15 cellular contexts compared by ENCODE assay signal in the genomic region with DNA sequence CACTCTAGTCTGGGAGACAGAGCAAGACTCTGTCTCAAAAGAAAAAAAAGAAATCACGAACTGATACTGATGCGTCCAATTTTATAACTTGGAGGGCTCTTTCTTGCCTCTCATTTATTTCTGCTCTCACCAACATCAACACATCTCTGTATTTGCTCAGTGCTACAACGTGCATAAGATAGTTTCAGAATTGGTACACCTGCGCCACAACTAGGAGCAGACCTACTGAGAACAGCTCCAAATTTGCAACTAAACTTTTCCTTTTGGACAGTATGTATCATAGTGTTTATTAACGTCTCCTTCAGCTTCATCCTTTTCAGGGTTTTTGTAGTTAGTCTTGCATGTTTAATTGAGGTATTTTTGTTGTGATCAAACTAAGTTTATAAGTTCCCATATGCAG. TPM values are rescaled to one million over a fixed set of nuclear protein-coding genes. Genes with fewer than 3 reads are reported as not detected.
DNase-seq lines count a peak whose midpoint lies in the region; ATAC-seq and TF ChIP-seq lines count a peak whose summit lies in the region.
"Had no signal": no experiment of that assay in that cellular context is flagged by ENCODE, and none has a peak within 500 bp of the region (broad histone marks: within the 10 kb centered on the region; RNA-seq: fewer than 3 reads in every experiment).

No MANE protein-coding gene starts in this region.

- intact Hi-C loops in activated CD4-positive, alpha-beta T cell treated with anti-CD3 and anti-CD28 coated beads for 36 hours (cut with DNase I, micrococcal nuclease), result loop anchor here (2.0 to 5.0 kb wide), 2 partner anchors 25 to 63 kb away; no protein-coding TSS in a partner anchor
- intact Hi-C loops in CD8-positive, alpha-beta T cell (cut with DNase I, micrococcal nuclease), result no loop called here
- intact Hi-C loops in lower leg skin (cut with DNase I; ENCODE audit: low total_unique reads), result no loop called here

- H3K4me3 Mint-ChIP-seq in activated CD4-positive, alpha-beta T cell treated with anti-CD3 and anti-CD28 coated beads for 36 hours, result no peak overlapping the region
- no peak overlapping the region for H3K4me3 Mint-ChIP-seq in activated naive CD4-positive, alpha-beta T cell treated with anti-CD3 and anti-CD28 coated beads, Interleukin-2, amount 50 U/mL, for 24 hours
- H3K4me3 Mint-ChIP-seq in activated naive CD4-positive, alpha-beta T cell treated with anti-CD3 and anti-CD28 coated beads, Interleukin-2, amount 10 ng/mL, durations not matched to agents 7 days and 5 days, result no peak overlapping the region
- H3K4me3 Mint-ChIP-seq in CD8-positive, alpha-beta T cell, result no peak overlapping the region
- H3K4me3 Mint-ChIP-seq in immature natural killer cell, result no peak overlapping the region
- H3K4me3 Mint-ChIP-seq: HFFc6 had no signal

- H3K4me3 ChIP-seq in CD8-positive, alpha-beta T cell (ENCODE audit: low read depth, low read length), result no peak overlapping the region
- H3K4me3 ChIP-seq in lower leg skin (ENCODE audit: low read depth, poor library complexity, severe bottlenecking), result no peak overlapping the region
- H3K4me3 ChIP-seq: BLaER1 had no signal

- POLR2A ChIA-PET in activated CD4-positive, alpha-beta T cell treated with anti-CD3 and anti-CD28 coated beads for 36 hours (lab: Charles Lee), result no interaction called here
- POLR2A ChIA-PET in CD8-positive, alpha-beta T cell (lab: Charles Lee), result no interaction called here

- H3K36me3 ChIP-seq in CD8-positive, alpha-beta T cell (ENCODE audit: insufficient read depth, low read length), result peaks cover 26% of the 10 kb centered on the region

- H3K9me3 Mint-ChIP-seq in activated CD4-positive, alpha-beta T cell treated with anti-CD3 and anti-CD28 coated beads for 36 hours (ENCODE audit: low read depth), result no peaks in the 10 kb centered on the region
- no peaks in the 10 kb centered on the region for H3K9me3 Mint-ChIP-seq in activated naive CD4-positive, alpha-beta T cell treated with anti-CD3 and anti-CD28 coated beads, Interleukin-2, amount 50 U/mL, for 24 hours
- H3K9me3 Mint-ChIP-seq in activated naive CD4-positive, alpha-beta T cell treated with anti-CD3 and anti-CD28 coated beads, Interleukin-2, amount 10 ng/mL, durations not matched to agents 7 days and 5 days, result no peaks in the 10 kb centered on the region
- no peaks in the 10 kb centered on the region for H3K9me3 Mint-ChIP-seq in CD8-positive, alpha-beta T cell
- no peaks in the 10 kb centered on the region for H3K9me3 Mint-ChIP-seq in immature natural killer cell
- H3K9me3 Mint-ChIP-seq: HFFc6 had no signal

- no peak for TF ChIP-seq CTCF in CD8-positive, alpha-beta T cell (IDR thresholded peaks at IDR 0.05)
- TF ChIP-seq CTCF in lower leg skin (IDR thresholded peaks at IDR 0.05), result no peak

- H3K27ac ChIP-seq in CD8-positive, alpha-beta T cell (ENCODE audit: low read depth, low read length), result no peak overlapping the region
- H3K27ac ChIP-seq: BLaER1 had no signal

- no peak for TF ChIP-seq POLR2A in lower leg skin (IDR thresholded peaks at IDR 0.05)

- CTCF ChIA-PET in activated CD4-positive, alpha-beta T cell treated with anti-CD3 and anti-CD28 coated beads for 36 hours (lab: Charles Lee), result interaction anchor here (0.8 to 1.4 kb wide), 2 partner anchors 23 to 54 kb away, joined by 3 read pairs; no protein-coding TSS in a partner anchor
- CTCF ChIA-PET in activated naive CD4-positive, alpha-beta T cell treated with anti-CD3 and anti-CD28 coated beads, Interleukin-2, amount 10 ng/mL, durations not matched to agents 7 days and 5 days (lab: Charles Lee), result interaction anchor here (1.1 kb wide), 1 partner anchor 8 kb away, joined by 3 read pairs; no protein-coding TSS in a partner anchor
- CTCF ChIA-PET in CD8-positive, alpha-beta T cell (lab: Charles Lee), result interaction anchor here (0.6 kb wide), 1 partner anchor 234 kb away, joined by 3 read pairs; no protein-coding TSS in a partner anchor

- ATAC-seq in activated CD4-positive, alpha-beta T cell treated with anti-CD3 and anti-CD28 coated beads for 36 hours, result peak; percentile 73
- no peak for ATAC-seq in CD8-positive, alpha-beta T cell
- no peak for ATAC-seq in GM18907 (IDR thresholded peaks at IDR 0.05; ENCODE audit: unreplicated experiment)

- no peak overlapping the region for H3K27ac Mint-ChIP-seq in activated CD4-positive, alpha-beta T cell treated with anti-CD3 and anti-CD28 coated beads for 36 hours
- H3K27ac Mint-ChIP-seq in activated naive CD4-positive, alpha-beta T cell treated with anti-CD3 and anti-CD28 coated beads, Interleukin-2, amount 50 U/mL, for 24 hours, result peak overlapping the region; percentile 14
- no peak overlapping the region for H3K27ac Mint-ChIP-seq in activated naive CD4-positive, alpha-beta T cell treated with anti-CD3 and anti-CD28 coated beads, Interleukin-2, amount 10 ng/mL, durations not matched to agents 7 days and 5 days
- H3K27ac Mint-ChIP-seq in CD8-positive, alpha-beta T cell, result peak overlapping the region; percentile 19
- H3K27ac Mint-ChIP-seq in immature natural killer cell, result peak overlapping the region in 5 of 6 donors; percentile 0 to 44 (median 30)
- H3K27ac Mint-ChIP-seq: HFFc6 had no signal

- peaks cover 39% of the 10 kb centered on the region for H3K36me3 Mint-ChIP-seq in activated CD4-positive, alpha-beta T cell treated with anti-CD3 and anti-CD28 coated beads for 36 hours (ENCODE audit: low read depth)
- peaks cover 11% of the 10 kb centered on the region for H3K36me3 Mint-ChIP-seq in activated naive CD4-positive, alpha-beta T cell treated with anti-CD3 and anti-CD28 coated beads, Interleukin-2, amount 50 U/mL, for 24 hours
- peaks cover 43% of the 10 kb centered on the region for H3K36me3 Mint-ChIP-seq in activated naive CD4-positive, alpha-beta T cell treated with anti-CD3 and anti-CD28 coated beads, Interleukin-2, amount 10 ng/mL, durations not matched to agents 7 days and 5 days
- peaks cover 69% of the 10 kb centered on the region for H3K36me3 Mint-ChIP-seq in CD8-positive, alpha-beta T cell
- peaks cover 5 to 39% (median 20%) of the 10 kb centered on the region in 3 donors for H3K36me3 Mint-ChIP-seq in immature natural killer cell

- H3K4me1 Mint-ChIP-seq in activated CD4-positive, alpha-beta T cell treated with anti-CD3 and anti-CD28 coated beads for 36 hours, result peaks cover 16% of the 10 kb centered on the region
- peaks cover 27% of the 10 kb centered on the region for H3K4me1 Mint-ChIP-seq in activated naive CD4-positive, alpha-beta T cell treated with anti-CD3 and anti-CD28 coated beads, Interleukin-2, amount 50 U/mL, for 24 hours
- peaks cover 8% of the 10 kb centered on the region for H3K4me1 Mint-ChIP-seq in activated naive CD4-positive, alpha-beta T cell treated with anti-CD3 and anti-CD28 coated beads, Interleukin-2, amount 10 ng/mL, durations not matched to agents 7 days and 5 days
- H3K4me1 Mint-ChIP-seq in CD8-positive, alpha-beta T cell (ENCODE audit: low read depth), result peaks cover 23% of the 10 kb centered on the region
- H3K4me1 Mint-ChIP-seq in immature natural killer cell, result peaks cover 19 to 62% of the 10 kb centered on the region in 2 donors

- H3K4me1 ChIP-seq in CD8-positive, alpha-beta T cell (ENCODE audit: insufficient read depth, low read length), result no peaks in the 10 kb centered on the region

- WGBS in lower leg skin, 2 donors, result 83 to 89% methylated on average over 5 of the region's 5 CpGs

- DNase-seq in activated CD4-positive, alpha-beta T cell treated with anti-CD3 and anti-CD28 coated beads for 36 hours, result no peak
- no peak for DNase-seq in activated CD4-positive, alpha-beta T cell treated with anti-CD3 and anti-CD28 coated beads, Interleukin-2, amount 50 U/mL, for 1 hour
- no peak for DNase-seq in activated naive CD4-positive, alpha-beta T cell treated with anti-CD3 and anti-CD28 coated beads, Interleukin-2, amount 10 ng/mL, durations not matched to agents 7 days and 5 days
- DNase-seq in CD8-positive, alpha-beta T cell, result no peak
- no peak for DNase-seq in immature natural killer cell
- DNase-seq in lower leg skin (ENCODE audit: low spot score in 2 of 2), result no peak
- DNase-seq: 8988T, AML-193, Calu3, DMS 273 treated with DMSO at 0.1 percent for 48 hours, HCEC 1CT, HFFc6 had no signal

- no peaks in the 10 kb centered on the region for H3K27me3 ChIP-seq in CD8-positive, alpha-beta T cell (ENCODE audit: insufficient read depth, low read length)
- H3K27me3 ChIP-seq: BLaER1 had no signal

- no peaks in the 10 kb centered on the region for H3K9me3 ChIP-seq in CD8-positive, alpha-beta T cell (ENCODE audit: low read length)
- H3K9me3 ChIP-seq: BLaER1 had no signal

- no peaks in the 10 kb centered on the region for H3K27me3 Mint-ChIP-seq in activated CD4-positive, alpha-beta T cell treated with anti-CD3 and anti-CD28 coated beads for 36 hours
- H3K27me3 Mint-ChIP-seq in activated naive CD4-positive, alpha-beta T cell treated with anti-CD3 and anti-CD28 coated beads, Interleukin-2, amount 50 U/mL, for 24 hours, result no peaks in the 10 kb centered on the region
- no peaks in the 10 kb centered on the region for H3K27me3 Mint-ChIP-seq in activated naive CD4-positive, alpha-beta T cell treated with anti-CD3 and anti-CD28 coated beads, Interleukin-2, amount 10 ng/mL, durations not matched to agents 7 days and 5 days
- no peaks in the 10 kb centered on the region for H3K27me3 Mint-ChIP-seq in CD8-positive, alpha-beta T cell (ENCODE audit: low read depth)
- peaks cover 8 to 21% (median 12%) of the 10 kb centered on the region in 3 donors for H3K27me3 Mint-ChIP-seq in immature natural killer cell (ENCODE audit: low read depth in 3 of 3)

RNA-seq across cellular contexts. Expression of a gene that starts 27.7 kb away (rescaled TPM):
- total RNA-seq in activated CD4-positive, alpha-beta T cell treated with anti-CD3 and anti-CD28 coated beads for 36 hours, result 10 to 100 TPM; 40.2 to 58.7 TPM
- total RNA-seq in CD8-positive, alpha-beta T cell, result 100 to 1,000 TPM; 128 to 130 TPM
- polyA plus RNA-seq in immature natural killer cell, result 10 to 100 TPM; 42.0 to 74.7 (median 43.2) TPM
- 10 to 100 TPM; 20.9 to 31.9 (median 31.2) TPM for total RNA-seq in lower leg skin

Comparison
In these comparisons a context has a peak if more than half of its experiments do, and no peak if none do; other contexts are left out.
1. H3K27ac Mint-ChIP-seq: peak in activated naive CD4-positive, alpha-beta T cell treated with anti-CD3 and anti-CD28 coated beads, Interleukin-2, amount 50 U/mL, for 24 hours (single experiment), CD8-positive, alpha-beta T cell (single experiment) and immature natural killer cell (5 of 6); none in activated CD4-positive, alpha-beta T cell treated with anti-CD3 and anti-CD28 coated beads for 36 hours (single experiment) and activated naive CD4-positive, alpha-beta T cell treated with anti-CD3 and anti-CD28 coated beads, Interleukin-2, amount 10 ng/mL, durations not matched to agents 7 days and 5 days (single experiment).
2. intact Hi-C loops: an anchor here in activated CD4-positive, alpha-beta T cell treated with anti-CD3 and anti-CD28 coated beads for 36 hours (2.0 to 5.0 kb wide); none called in CD8-positive, alpha-beta T cell and lower leg skin.